In the genomic region with DNA sequence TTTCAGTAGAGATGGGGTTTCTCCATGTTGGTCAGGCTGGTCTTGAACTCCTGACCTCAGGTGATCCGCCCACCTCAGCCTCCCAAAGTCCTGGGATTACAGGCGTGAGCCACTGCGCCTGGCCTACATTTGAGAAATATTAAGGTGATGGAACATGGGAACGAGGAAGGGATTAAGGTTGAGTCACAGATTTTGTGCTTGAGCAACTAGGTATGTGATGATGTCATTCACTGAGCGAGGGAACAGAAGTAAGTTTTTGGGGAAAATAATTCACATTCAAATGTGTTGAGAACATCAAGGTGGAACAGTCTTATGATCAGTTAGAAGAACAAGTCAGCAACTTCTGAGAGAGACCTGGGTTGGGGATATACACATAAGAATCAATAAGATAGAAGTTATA, we compare ENCODE assay signal across 7 cellular contexts. TPM values are rescaled to one million over a fixed set of nuclear protein-coding genes. Genes with fewer than 3 reads are reported as not detected.
"Had no signal": no experiment of that assay in that cellular context is flagged by ENCODE, and none has a peak within 500 bp of the region (broad histone marks: within the 10 kb centered on the region; RNA-seq: fewer than 3 reads in every experiment).

No MANE protein-coding gene starts in this region.

RNA-seq across cellular contexts. Expression of gene HORMAD2, which starts 6.8 kb away (rescaled TPM):
- total RNA-seq: heart right ventricle, mesothelial cell of epicardium, myocyte, neural crest cell, ovary, suprapubic skin, upper lobe of right lung had no signal
- polyA plus RNA-seq: heart right ventricle, ovary had no signal
